ENCODE assay signal across 11 cellular contexts in the genomic region with DNA sequence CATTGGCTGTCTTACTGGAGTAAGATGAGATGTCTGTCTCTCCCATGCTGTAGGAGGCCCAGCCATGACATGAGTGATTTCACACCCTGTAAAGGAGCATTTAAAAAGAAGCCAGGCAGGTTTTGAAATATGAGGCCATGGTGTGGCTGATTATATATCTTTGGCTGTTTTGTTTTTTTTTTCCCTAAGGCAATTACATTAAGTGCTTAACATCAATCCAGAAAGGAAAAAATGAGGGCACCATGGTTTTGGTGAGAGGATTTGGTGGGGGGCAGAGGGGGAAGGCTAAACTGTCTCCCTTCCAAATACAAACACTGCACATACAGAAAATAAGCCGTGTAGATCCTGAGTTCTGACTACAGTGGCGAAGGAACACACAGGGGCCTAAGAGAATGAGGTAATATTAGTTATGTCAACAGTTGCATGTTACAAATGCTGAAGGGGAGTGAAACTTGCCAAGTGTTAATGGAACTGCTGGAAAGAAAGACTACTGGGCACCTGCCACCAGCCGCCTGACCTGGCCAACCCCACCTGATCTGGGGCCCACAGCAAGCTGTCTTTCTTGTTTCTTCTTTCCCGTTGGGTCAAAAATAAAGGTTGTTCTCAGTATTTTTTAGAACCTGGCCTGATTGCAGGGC.
A peak's percentile ranks its signal among the peaks of the same experiment; 100 is the strongest.
DNase-seq lines count a peak whose midpoint lies in the region; ATAC-seq and TF ChIP-seq lines count a peak whose summit lies in the region.
"Had no signal": no experiment of that assay in that cellular context is flagged by ENCODE, and none has a peak within 500 bp of the region (broad histone marks: within the 10 kb centered on the region; RNA-seq: fewer than 3 reads in every experiment).

No MANE protein-coding gene starts in this region.

- H3K4me3 Mint-ChIP-seq in chondrocyte (ENCODE audit: unreplicated experiment) = no peak overlapping the region
- no peak overlapping the region for H3K4me3 Mint-ChIP-seq in osteocyte (ENCODE audit: unreplicated experiment)
- H3K4me3 Mint-ChIP-seq: activated B cell treated with CpG ODN at 0.5 μM for 24 hours had no signal

- H3K36me3 Mint-ChIP-seq in chondrocyte (ENCODE audit: low read depth) (no peaks in the 10 kb centered on the region), osteocyte (ENCODE audit: unreplicated experiment) (no peaks in the 10 kb centered on the region)

- ATAC-seq in HG03045 (IDR thresholded peaks at IDR 0.05; ENCODE audit: unreplicated experiment) (no peak), HG03378 (IDR thresholded peaks at IDR 0.05; ENCODE audit: unreplicated experiment) (no peak), HG03095 (IDR thresholded peaks at IDR 0.05; ENCODE audit: unreplicated experiment) (no peak)

- TF ChIP-seq CTCF in chondrocyte (IDR thresholded peaks at IDR 0.05) = no peak
- no peak for TF ChIP-seq CTCF in osteocyte (IDR thresholded peaks at IDR 0.05)

- H3K27ac Mint-ChIP-seq in chondrocyte (ENCODE audit: unreplicated experiment) = peak overlapping the region; percentile 88
- peak overlapping the region; percentile 81 for H3K27ac Mint-ChIP-seq in osteocyte (ENCODE audit: unreplicated experiment)
- H3K27ac Mint-ChIP-seq: activated B cell treated with CpG ODN at 0.5 μM for 24 hours had no signal

- H3K27me3 Mint-ChIP-seq in chondrocyte (ENCODE audit: low read depth) (no peaks in the 10 kb centered on the region), osteocyte (ENCODE audit: unreplicated experiment) (no peaks in the 10 kb centered on the region)

- H3K4me1 Mint-ChIP-seq in chondrocyte (ENCODE audit: low read depth) (peaks cover 40% of the 10 kb centered on the region), osteocyte (ENCODE audit: unreplicated experiment) (peaks cover 29% of the 10 kb centered on the region)
- H3K4me1 Mint-ChIP-seq: activated B cell treated with CpG ODN at 0.5 μM for 24 hours had no signal

- DNase-seq in DMS53 treated with DMSO at 0.1 percent for 48 hours (lab: John Stamatoyannopoulos, UW; ENCODE audit: unreplicated experiment) (peak; percentile 69), NCI-H2107 (lab: John Stamatoyannopoulos, UW) (peak; percentile 82), chondrocyte (ENCODE audit: low spot score) (no peak), osteocyte (ENCODE audit: extremely low spot score, unreplicated experiment) (no peak), SHP77 treated with DMSO at 0.1 percent for 48 hours (lab: John Stamatoyannopoulos, UW) (no peak)
- DNase-seq: activated B cell treated with CpG ODN at 0.5 μM for 24 hours, NCI-H226, uterus had no signal

- H3K9me3 Mint-ChIP-seq in chondrocyte (ENCODE audit: low read depth) (no peaks in the 10 kb centered on the region), osteocyte (ENCODE audit: unreplicated experiment) (no peaks in the 10 kb centered on the region)
- H3K9me3 Mint-ChIP-seq: activated B cell treated with CpG ODN at 0.5 μM for 24 hours had no signal

Comparison
In these comparisons a context has a peak if more than half of its experiments do, and no peak if none do; other contexts are left out.
1. DNase-seq: peak in DMS53 treated with DMSO at 0.1 percent for 48 hours (single experiment) and NCI-H2107 (single experiment); none in chondrocyte (single experiment), osteocyte (single experiment) and SHP77 treated with DMSO at 0.1 percent for 48 hours (single experiment).